ENCODE assay signal across 26 cellular contexts in the genomic region with DNA sequence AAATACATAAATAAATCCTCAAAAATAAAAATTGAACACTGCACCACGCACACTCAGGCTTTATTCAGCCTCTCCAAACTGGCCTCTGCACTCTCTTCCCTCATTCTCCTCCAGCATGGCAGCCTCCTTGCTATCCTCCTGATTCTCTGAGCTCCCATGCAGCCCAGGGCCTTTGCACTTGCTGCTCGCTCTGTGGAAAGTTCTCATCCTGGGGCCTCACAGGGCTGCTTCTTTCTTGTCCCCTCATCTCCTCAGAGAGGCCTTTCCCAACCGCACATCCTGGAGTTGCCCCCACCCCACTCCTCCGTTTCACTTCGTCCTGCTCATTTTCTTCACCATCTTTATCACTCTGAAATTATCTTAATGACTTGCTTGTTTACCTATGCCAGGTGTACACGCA.
"Had no signal": no experiment of that assay in that cellular context is flagged by ENCODE, and none has a peak within 500 bp of the region (broad histone marks: within the 10 kb centered on the region; RNA-seq: fewer than 3 reads in every experiment).

No MANE protein-coding gene starts in this region.

- H3K27ac Mint-ChIP-seq: activated CD4-positive, alpha-beta T cell treated with anti-CD3 and anti-CD28 coated beads, Interleukin-2, amount 10 ng/mL, durations not matched to agents 24 days and 14 days; activated CD8-positive, alpha-beta T cell treated with anti-CD3 and anti-CD28 coated beads, Interleukin-2, amount 10 ng/mL, durations not matched to agents 7 days and 5 days; activated naive CD4-positive, alpha-beta T cell treated with anti-CD3 and anti-CD28 coated beads, Interleukin-2, amount 50 U/mL, for 24 hours; activated naive CD8-positive, alpha-beta T cell treated with anti-CD3 and anti-CD28 coated beads, Interleukin-2, amount 10 ng/mL, durations not matched to agents 7 days and 5 days; activated T-cell treated with anti-CD3 and anti-CD28 coated beads, Interleukin-2, amount 50 U/mL, for 24 hours; activated T-helper 2 cell treated with anti-CD3 and anti-CD28 coated beads, Interferon-gamma antibody, Interleukin-2, Interleukin-4, amounts not matched to agents 10 μg/mL and 5 μg/mL and 100 μg/mL, durations not matched to agents 14 hours and 24 hours and 36 hours; T-helper 1 cell treated with Interleukin-12 subunit alpha and Interleukin-12 subunit beta and Interleukin-4 antibody, amounts not matched to agents 30 μg/mL and 1 μg/mL, for 36 hours; T-helper 2 cell treated with Interferon-gamma antibody and Interleukin-4, amounts not matched to agents 5 μg/mL and 100 μg/mL, for 36 hours had no signal

- DNase-seq: activated CD4-positive, alpha-beta T cell treated with anti-CD3 and anti-CD28 coated beads, Interleukin-2, amount 10 ng/mL, durations not matched to agents 24 days and 14 days; activated CD4-positive, alpha-beta T cell treated with anti-CD3 and anti-CD28 coated beads, Interleukin-2, amount 50 U/mL, for 4 hours; activated CD8-positive, alpha-beta T cell treated with anti-CD3 and anti-CD28 coated beads, Interleukin-2, amount 10 ng/mL, durations not matched to agents 7 days and 5 days; activated gamma-delta T cell; activated naive CD4-positive, alpha-beta T cell treated with Interleukin-2 at 50 U/mL for 16 hours; activated naive CD8-positive, alpha-beta T cell treated with anti-CD3 and anti-CD28 coated beads, Interleukin-2, amount 10 ng/mL, durations not matched to agents 7 days and 5 days; activated T-cell treated with anti-CD3 and anti-CD28 coated beads, Interleukin-2, amount 50 U/mL, for 24 hours; amygdala; NCI-H1092 treated with DMSO at 0.1 percent for 48 hours; NCI-H1417; NCI-H1694; NCI-H1930; NCI-H2081 treated with DMSO at 0.1 percent for 48 hours; NCI-H226; NCI-H446 treated with DMSO at 0.1 percent for 48 hours; NCI-H524; SHP77 treated with DMSO at 0.1 percent for 48 hours; SK-N-SH had no signal

- H3K4me3 ChIP-seq: ascending aorta, SJSA1 had no signal

- H3K9me3 ChIP-seq: ascending aorta, SJSA1, SK-N-SH had no signal

- H3K9me3 Mint-ChIP-seq: activated CD4-positive, alpha-beta T cell treated with anti-CD3 and anti-CD28 coated beads, Interleukin-2, amount 10 ng/mL, durations not matched to agents 24 days and 14 days; activated naive CD8-positive, alpha-beta T cell treated with anti-CD3 and anti-CD28 coated beads, Interleukin-2, amount 10 ng/mL, durations not matched to agents 7 days and 5 days; activated T-cell treated with anti-CD3 and anti-CD28 coated beads, Interleukin-2, amount 50 U/mL, for 24 hours; activated T-helper 2 cell treated with anti-CD3 and anti-CD28 coated beads, Interferon-gamma antibody, Interleukin-2, Interleukin-4, amounts not matched to agents 10 μg/mL and 5 μg/mL and 100 μg/mL, durations not matched to agents 14 hours and 24 hours and 36 hours; T-helper 1 cell treated with Interleukin-12 subunit alpha and Interleukin-12 subunit beta and Interleukin-4 antibody, amounts not matched to agents 30 μg/mL and 1 μg/mL, for 36 hours; T-helper 2 cell treated with Interferon-gamma antibody and Interleukin-4, amounts not matched to agents 5 μg/mL and 100 μg/mL, for 36 hours had no signal

- H3K27me3 Mint-ChIP-seq: activated CD4-positive, alpha-beta T cell treated with anti-CD3 and anti-CD28 coated beads, Interleukin-2, amount 10 ng/mL, durations not matched to agents 24 days and 14 days; activated naive CD4-positive, alpha-beta T cell treated with anti-CD3 and anti-CD28 coated beads, Interleukin-2, amount 50 U/mL, for 24 hours; activated T-cell treated with anti-CD3 and anti-CD28 coated beads, Interleukin-2, amount 50 U/mL, for 24 hours had no signal

- H3K27ac ChIP-seq: ascending aorta, KMS-11, SJSA1 had no signal

- H3K36me3 ChIP-seq: ascending aorta, SJSA1 had no signal

- ATAC-seq: activated CD8-positive, alpha-beta T cell treated with anti-CD3 and anti-CD28 coated beads, Interleukin-2, amount 10 ng/mL, durations not matched to agents 7 days and 5 days; Panc1 had no signal

- H3K4me3 Mint-ChIP-seq: activated CD4-positive, alpha-beta T cell treated with anti-CD3 and anti-CD28 coated beads, Interleukin-2, amount 10 ng/mL, durations not matched to agents 24 days and 14 days; activated CD8-positive, alpha-beta T cell treated with anti-CD3 and anti-CD28 coated beads, Interleukin-2, amount 10 ng/mL, durations not matched to agents 7 days and 5 days; activated naive CD4-positive, alpha-beta T cell treated with anti-CD3 and anti-CD28 coated beads, Interleukin-2, amount 50 U/mL, for 24 hours; activated naive CD8-positive, alpha-beta T cell treated with anti-CD3 and anti-CD28 coated beads, Interleukin-2, amount 10 ng/mL, durations not matched to agents 7 days and 5 days; activated T-cell treated with anti-CD3 and anti-CD28 coated beads, Interleukin-2, amount 50 U/mL, for 24 hours; T-helper 1 cell treated with Interleukin-12 subunit alpha and Interleukin-12 subunit beta and Interleukin-4 antibody, amounts not matched to agents 30 μg/mL and 1 μg/mL, for 36 hours; T-helper 2 cell treated with Interferon-gamma antibody and Interleukin-4, amounts not matched to agents 5 μg/mL and 100 μg/mL, for 36 hours had no signal

- H3K27me3 ChIP-seq: ascending aorta, SJSA1 had no signal
